In genomic region chr7:64015496-64015895, GRCh38 we compare ENCODE assay signal across 5 cellular contexts.
TF ChIP-seq lines count a peak whose summit lies in the region.

No MANE protein-coding gene starts in this region.

TF ChIP-seq in HCT116, 20 proteins besides CTCF, POLR2A, EP300 and RAD21:
- TF ChIP-seq ZNF274 (IDR thresholded peaks at IDR 0.05; ENCODE audit: low read depth, low read length) = peak; percentile 68

TF ChIP-seq in HEK293, 187 proteins besides CTCF, POLR2A, EP300 and RAD21:
- TF ChIP-seq ZNF274 (IDR thresholded peaks at IDR 0.05; ENCODE audit: low read length) (0 out of 2 replicates have a peak, but pooled peaks have one; percentile 42), ZNF274 (tag by site-specific recombination; IDR thresholded peaks at IDR 0.05; ENCODE audit: borderline replicate concordance) (peak; percentile 52; the same call in 1 of the 2 replicates)

TF ChIP-seq in GM12878, 131 proteins besides CTCF, POLR2A, EP300 and RAD21:
- TF ChIP-seq ZNF274 (IDR thresholded peaks at IDR 0.05; ENCODE audit: insufficient read depth, insufficient read length) = peak; percentile 37

TF ChIP-seq in K562, 482 proteins besides CTCF, POLR2A, EP300 and RAD21:
- peak; percentile 90 for TF ChIP-seq ZNF274 (IDR thresholded peaks at IDR 0.05; ENCODE audit: borderline replicate concordance, low read depth, low read length)

TF ChIP-seq in H1, 55 proteins besides CTCF, POLR2A, EP300 and RAD21:
- TF ChIP-seq ZNF274 (IDR thresholded peaks at IDR 0.05; ENCODE audit: borderline replicate concordance, extremely low read depth, low read length) = peak; percentile 89
